ENCODE assay signal across 20 cellular contexts in the genomic region with DNA sequence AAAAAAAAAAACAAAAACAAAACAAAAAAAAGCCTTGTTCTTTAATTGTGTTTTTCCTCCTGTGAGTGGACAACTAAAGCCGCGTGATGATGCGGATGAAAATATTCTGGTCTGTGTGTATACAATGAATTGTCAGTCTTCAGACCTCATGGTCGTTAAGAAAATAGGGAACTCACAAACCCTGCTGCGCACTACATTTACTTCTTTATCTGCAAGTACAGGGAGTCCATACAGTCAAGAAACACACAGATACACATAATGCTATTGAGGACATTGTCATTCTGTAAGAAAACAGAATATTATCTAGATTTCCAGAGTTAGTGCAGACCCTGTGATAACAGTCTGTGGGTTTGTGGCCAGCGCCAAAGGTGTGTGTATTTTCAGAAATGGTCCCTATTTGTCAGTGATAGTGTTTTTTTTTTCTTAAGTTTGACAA. TPM values are rescaled to one million over a fixed set of nuclear protein-coding genes. Genes with fewer than 3 reads are reported as not detected.
DNase-seq lines count a peak whose midpoint lies in the region; ATAC-seq and TF ChIP-seq lines count a peak whose summit lies in the region.
"Had no signal": no experiment of that assay in that cellular context is flagged by ENCODE, and none has a peak within 500 bp of the region (broad histone marks: within the 10 kb centered on the region; RNA-seq: fewer than 3 reads in every experiment).

No MANE protein-coding gene starts in this region.

- H3K4me2 ChIP-seq in smooth muscle cell, result no peak overlapping the region
- no peak overlapping the region for H3K4me2 ChIP-seq in osteoblast (ENCODE audit: insufficient read depth, low read length)
- H3K4me2 ChIP-seq: PC-9 had no signal

- H3K4me3 Mint-ChIP-seq in activated naive CD4-positive, alpha-beta T cell treated with anti-CD3 and anti-CD28 coated beads, Interleukin-2, amount 50 U/mL, for 24 hours, result no peak overlapping the region
- H3K4me3 Mint-ChIP-seq: HFFc6 had no signal

- H3K79me2 ChIP-seq in smooth muscle cell (ENCODE audit: low read depth) (no peaks in the 10 kb centered on the region), osteoblast (ENCODE audit: insufficient read depth, low read length) (no peaks in the 10 kb centered on the region)

- no peaks in the 10 kb centered on the region for H3K27me3 Mint-ChIP-seq in activated naive CD4-positive, alpha-beta T cell treated with anti-CD3 and anti-CD28 coated beads, Interleukin-2, amount 50 U/mL, for 24 hours

- H3K9me3 ChIP-seq in effector memory CD4-positive, alpha-beta T cell (ENCODE audit: control insufficient read depth, low read length), result no peaks in the 10 kb centered on the region
- no peaks in the 10 kb centered on the region for H3K9me3 ChIP-seq in smooth muscle cell (replicated peaks; ENCODE audit: low read depth)
- H3K9me3 ChIP-seq in osteoblast (ENCODE audit: low read depth, low read length), result no peaks in the 10 kb centered on the region
- H3K9me3 ChIP-seq: left lung, ovary, stomach had no signal

- no peaks in the 10 kb centered on the region for H3K36me3 ChIP-seq in effector memory CD4-positive, alpha-beta T cell (ENCODE audit: control insufficient read depth, insufficient read depth, low read length)
- H3K36me3 ChIP-seq in smooth muscle cell (ENCODE audit: low read depth) (no peaks in the 10 kb centered on the region), osteoblast (ENCODE audit: insufficient read depth, low read length) (peaks cover 14% of the 10 kb centered on the region)
- H3K36me3 ChIP-seq: ovary had no signal

- H2AFZ ChIP-seq in smooth muscle cell (ENCODE audit: low read depth), result no peak overlapping the region
- H2AFZ ChIP-seq in osteoblast (ENCODE audit: low read length), result no peak overlapping the region
- H2AFZ ChIP-seq: PC-9 had no signal

- peaks cover 7% of the 10 kb centered on the region for H3F3A ChIP-seq in smooth muscle cell (ENCODE audit: low read depth)

- H3K9ac ChIP-seq in smooth muscle cell (ENCODE audit: low read depth), result no peak overlapping the region

- 96% methylated on average over 6 of the region's 6 CpGs for WGBS in smooth muscle cell (ENCODE audit: low lambda C conversion rate)

- peak overlapping the region; percentile 26 for H3K27ac ChIP-seq in effector memory CD4-positive, alpha-beta T cell (ENCODE audit: insufficient read depth, low read length, poor library complexity, severe bottlenecking)
- H3K27ac ChIP-seq in temporal lobe (ENCODE audit: low read depth, low read length), result peak overlapping the region; percentile 73
- no peak overlapping the region for H3K27ac ChIP-seq in smooth muscle cell (ENCODE audit: low read depth)
- H3K27ac ChIP-seq in osteoblast (ENCODE audit: low read depth, low read length), result no peak overlapping the region
- H3K27ac ChIP-seq: left lung, ovary, PC-9, stomach had no signal

- TF ChIP-seq CTCF in smooth muscle cell (IDR thresholded peaks at IDR 0.05; ENCODE audit: borderline replicate concordance, insufficient read depth, poor library complexity, severe bottlenecking), result no peak
- TF ChIP-seq CTCF in osteoblast (IDR thresholded peaks at IDR 0.05; ENCODE audit: extremely low read depth, low read depth, low read length), result no peak

- no peak for ATAC-seq in activated naive CD4-positive, alpha-beta T cell treated with anti-CD3 and anti-CD28 coated beads, Interleukin-2, amount 50 U/mL, for 72 hours
- ATAC-seq: left lung, sciatic nerve had no signal

- no peak overlapping the region for H3K4me3 ChIP-seq in effector memory CD4-positive, alpha-beta T cell (ENCODE audit: insufficient read depth, low read depth, low read length, poor library complexity, severe bottlenecking)
- H3K4me3 ChIP-seq in smooth muscle cell (no peak overlapping the region), osteoblast (ENCODE audit: insufficient read depth, low read length) (no peak overlapping the region)
- H3K4me3 ChIP-seq: left lung, ovary, PC-9, stomach had no signal

- no peak for DNase-seq in activated naive CD4-positive, alpha-beta T cell treated with anti-CD3 and anti-CD28 coated beads, Interleukin-2, amount 50 U/mL, for 72 hours (ENCODE audit: low spot score in 2 of 2)
- DNase-seq in OCI-M2 (lab: John Stamatoyannopoulos, UW; ENCODE audit: unreplicated experiment) (peak; percentile 55), smooth muscle cell (lab: John Stamatoyannopoulos, UW; ENCODE audit: unreplicated experiment) (no peak), osteoblast (ENCODE audit: insufficient read length, low spot score, missing footprints) (no peak), RPMI8226 (no peak)
- DNase-seq in effector memory CD4-positive, alpha-beta T cell, result no peak
- DNase-seq: activated effector memory CD4-positive, alpha-beta T cell treated with Interleukin-2 at 50 U/mL for 16 hours; aorta; HFFc6; left lung; NCI-H1092 treated with DMSO at 0.1 percent for 48 hours; NCI-H2107; NCI-H524 treated with DMSO at 0.1 percent for 48 hours; ovary; PC-9; stimulated activated CD4-positive, alpha-beta T cell treated with anti-CD3 and anti-CD28 coated beads, Interleukin-1b, Interleukin-23, amount 100 ng/mL, for 48 hours; stomach had no signal

- H3K36me3 Mint-ChIP-seq in activated naive CD4-positive, alpha-beta T cell treated with anti-CD3 and anti-CD28 coated beads, Interleukin-2, amount 50 U/mL, for 24 hours, result no peaks in the 10 kb centered on the region
- peaks cover 0 to 6% of the 10 kb centered on the region in 2 donors for H3K36me3 Mint-ChIP-seq in activated naive CD4-positive, alpha-beta T cell treated with anti-CD3 and anti-CD28 coated beads, Interleukin-2, amount 50 U/mL, for 72 hours

- H3K27me3 ChIP-seq in effector memory CD4-positive, alpha-beta T cell (replicated peaks; ENCODE audit: control insufficient read depth, insufficient read depth, low read length, poor library complexity, severe bottlenecking), result no peaks in the 10 kb centered on the region
- no peaks in the 10 kb centered on the region for H3K27me3 ChIP-seq in smooth muscle cell (ENCODE audit: low read depth)
- no peaks in the 10 kb centered on the region for H3K27me3 ChIP-seq in osteoblast (ENCODE audit: insufficient read depth, low read length)
- H3K27me3 ChIP-seq: left lung, ovary, stomach had no signal

- peaks cover 80% of the 10 kb centered on the region for H3K4me1 ChIP-seq in effector memory CD4-positive, alpha-beta T cell (ENCODE audit: control insufficient read depth, insufficient read depth, low read length, poor library complexity, severe bottlenecking)
- H3K4me1 ChIP-seq in smooth muscle cell (ENCODE audit: low read depth) (peaks cover 31% of the 10 kb centered on the region), osteoblast (ENCODE audit: insufficient read depth, low read length) (peaks cover 4% of the 10 kb centered on the region)
- H3K4me1 ChIP-seq: left lung had no signal

- H3K9me3 Mint-ChIP-seq in activated naive CD4-positive, alpha-beta T cell treated with anti-CD3 and anti-CD28 coated beads, Interleukin-2, amount 50 U/mL, for 24 hours, result no peaks in the 10 kb centered on the region
- H3K9me3 Mint-ChIP-seq in activated naive CD4-positive, alpha-beta T cell treated with anti-CD3 and anti-CD28 coated beads, Interleukin-2, amount 50 U/mL, for 72 hours, result no peaks in the 10 kb centered on the region
- H3K9me3 Mint-ChIP-seq: HFFc6 had no signal

- H3K27ac Mint-ChIP-seq in activated naive CD4-positive, alpha-beta T cell treated with anti-CD3 and anti-CD28 coated beads, Interleukin-2, amount 50 U/mL, for 24 hours, result peak overlapping the region; percentile 65
- no peak overlapping the region for H3K27ac Mint-ChIP-seq in activated naive CD4-positive, alpha-beta T cell treated with anti-CD3 and anti-CD28 coated beads, Interleukin-2, amount 50 U/mL, for 72 hours
- H3K27ac Mint-ChIP-seq: HFFc6 had no signal

- H3K4me1 Mint-ChIP-seq in activated naive CD4-positive, alpha-beta T cell treated with anti-CD3 and anti-CD28 coated beads, Interleukin-2, amount 50 U/mL, for 24 hours, result peaks cover 97% of the 10 kb centered on the region

- H4K20me1 ChIP-seq in smooth muscle cell (ENCODE audit: low read depth) (peaks cover 5% of the 10 kb centered on the region), osteoblast (ENCODE audit: insufficient read depth, low read length) (no peaks in the 10 kb centered on the region)

RNA-seq across cellular contexts. Expression of a gene that starts 17.3 kb away (rescaled TPM):
- total RNA-seq in activated naive CD4-positive, alpha-beta T cell treated with anti-CD3 and anti-CD28 coated beads, Interleukin-2, amount 50 U/mL, for 72 hours, result 100 to 1,000 TPM in 1 of 2 donors, 10 to 100 TPM in 1; 97.4 to 135 TPM
- total RNA-seq in temporal lobe (36.4 TPM), smooth muscle cell (65.1 and 77.1 TPM in 2 replicates), osteoblast (120 and 155 TPM in 2 replicates)
- 45.9 and 50.1 TPM in 2 replicates for polyA plus RNA-seq in smooth muscle cell

RNA-seq across cellular contexts. Expression of a gene that starts 41.4 kb away (rescaled TPM):
- 10 to 100 TPM; 31.8 to 50.2 TPM for total RNA-seq in activated naive CD4-positive, alpha-beta T cell treated with anti-CD3 and anti-CD28 coated beads, Interleukin-2, amount 50 U/mL, for 72 hours
- total RNA-seq in temporal lobe, result 42.3 TPM
- 56.9 and 72.6 TPM in 2 replicates for total RNA-seq in smooth muscle cell
- 98.0 and 117 TPM in 2 replicates for polyA plus RNA-seq in smooth muscle cell
- total RNA-seq in osteoblast, result 31.2 and 35.5 TPM in 2 replicates

Comparison
In these comparisons a context has a peak if more than half of its experiments do, and no peak if none do; other contexts are left out.
1. H3K27ac ChIP-seq: peak in effector memory CD4-positive, alpha-beta T cell (single experiment) and temporal lobe (single experiment); none in smooth muscle cell (single experiment) and osteoblast (single experiment).